In genomic region chr17:8324132-8324531, GRCh38 we compare ENCODE assay signal across 21 cellular contexts. TPM values are rescaled to one million over a fixed set of nuclear protein-coding genes. Genes with fewer than 3 reads are reported as not detected.
"Had no signal": no experiment of that assay in that cellular context is flagged by ENCODE, and none has a peak within 500 bp of the region (broad histone marks: within the 10 kb centered on the region; RNA-seq: fewer than 3 reads in every experiment).

No MANE protein-coding gene starts in this region.

- H3K36me3 Mint-ChIP-seq: activated naive CD4-positive, alpha-beta T cell treated with anti-CD3 and anti-CD28 coated beads, Interleukin-2, amount 10 ng/mL, durations not matched to agents 7 days and 5 days; natural killer cell treated with Interleukin-12 subunit alpha and Interleukin-12 subunit beta and Interleukin-15 and Interleukin-18, amount 100 ng/mL, for 72 hours; T-cell had no signal

- H3K9me3 Mint-ChIP-seq: activated B cell treated with CpG ODN at 0.5 μM for 24 hours; activated naive CD4-positive, alpha-beta T cell treated with anti-CD3 and anti-CD28 coated beads, Interleukin-2, amount 10 ng/mL, durations not matched to agents 7 days and 5 days; activated naive CD8-positive, alpha-beta T cell treated with anti-CD3 and anti-CD28 coated beads, Interleukin-2, amount 50 U/mL, for 24 hours; natural killer cell treated with Interleukin-12 subunit alpha and Interleukin-12 subunit beta and Interleukin-15 and Interleukin-18, amount 100 ng/mL, for 72 hours; stimulated activated effector memory CD8-positive, alpha-beta T cell treated with anti-CD3 and anti-CD28 coated beads, Interleukin-12 subunit alpha, Interleukin-12 subunit beta, amount 100 ng/mL, for 72 hours; T-cell had no signal

- DNase-seq: activated B cell treated with CpG ODN at 0.5 μM for 24 hours; activated CD4-positive, alpha-beta T cell treated with anti-CD3 and anti-CD28 coated beads for 48 hours; activated CD8-positive, alpha-beta T cell treated with anti-CD3 and anti-CD28 coated beads, Interleukin-2, amount 10 ng/mL, durations not matched to agents 7 days and 5 days; activated effector memory CD4-positive, alpha-beta T cell treated with Interleukin-2 at 50 U/mL for 16 hours; activated naive CD4-positive, alpha-beta T cell treated with anti-CD3 and anti-CD28 coated beads, Interleukin-2, amount 10 ng/mL, durations not matched to agents 7 days and 5 days; activated naive CD8-positive, alpha-beta T cell treated with anti-CD3 and anti-CD28 coated beads, Interleukin-2, amount 50 U/mL, for 24 hours; activated T-cell treated with anti-CD3 and anti-CD28 coated beads, Interleukin-2, amount 50 U/mL, for 48 hours; aorta; cerebellar nuclear complex; gastrocnemius medialis; head of caudate nucleus; kidney; sigmoid colon; stimulated activated CD4-positive, alpha-beta T cell treated with anti-CD3 and anti-CD28 coated beads, Interleukin-4, amount 100 ng/mL, for 24 hours; T-cell; upper lobe of left lung had no signal

- H3K4me3 Mint-ChIP-seq: activated B cell treated with CpG ODN at 0.5 μM for 24 hours; activated CD8-positive, alpha-beta T cell treated with anti-CD3 and anti-CD28 coated beads, Interleukin-2, amount 10 ng/mL, durations not matched to agents 7 days and 5 days; activated naive CD4-positive, alpha-beta T cell treated with anti-CD3 and anti-CD28 coated beads, Interleukin-2, amount 10 ng/mL, durations not matched to agents 7 days and 5 days; activated naive CD8-positive, alpha-beta T cell treated with anti-CD3 and anti-CD28 coated beads, Interleukin-2, amount 50 U/mL, for 24 hours; natural killer cell treated with Interleukin-12 subunit alpha and Interleukin-12 subunit beta and Interleukin-15 and Interleukin-18, amount 100 ng/mL, for 72 hours; stimulated activated effector memory CD8-positive, alpha-beta T cell treated with anti-CD3 and anti-CD28 coated beads, Interleukin-12 subunit alpha, Interleukin-12 subunit beta, amount 100 ng/mL, for 72 hours; T-cell had no signal

- H3K27ac Mint-ChIP-seq: activated B cell treated with CpG ODN at 0.5 μM for 24 hours; activated CD8-positive, alpha-beta T cell treated with anti-CD3 and anti-CD28 coated beads, Interleukin-2, amount 10 ng/mL, durations not matched to agents 7 days and 5 days; activated naive CD4-positive, alpha-beta T cell treated with anti-CD3 and anti-CD28 coated beads, Interleukin-2, amount 10 ng/mL, durations not matched to agents 7 days and 5 days; activated naive CD8-positive, alpha-beta T cell treated with anti-CD3 and anti-CD28 coated beads, Interleukin-2, amount 50 U/mL, for 24 hours; natural killer cell treated with Interleukin-12 subunit alpha and Interleukin-12 subunit beta and Interleukin-15 and Interleukin-18, amount 100 ng/mL, for 72 hours; stimulated activated effector memory CD8-positive, alpha-beta T cell treated with anti-CD3 and anti-CD28 coated beads, Interleukin-12 subunit alpha, Interleukin-12 subunit beta, amount 100 ng/mL, for 72 hours had no signal

- H3K27ac ChIP-seq: sigmoid colon, thoracic aorta had no signal

RNA-seq across cellular contexts. Expression of gene ARHGEF15, which starts 14.1 kb away (rescaled TPM):
- total RNA-seq: activated B cell treated with CpG ODN at 0.5 μM for 24 hours; activated CD8-positive, alpha-beta T cell treated with anti-CD3 and anti-CD28 coated beads, Interleukin-2, amount 10 ng/mL, durations not matched to agents 7 days and 5 days; natural killer cell treated with Interleukin-12 subunit alpha and Interleukin-12 subunit beta and Interleukin-15 and Interleukin-18, amount 100 ng/mL, for 72 hours had no signal

RNA-seq across cellular contexts. Expression of gene ODF4, which starts 15.5 kb away (rescaled TPM):
- total RNA-seq: activated B cell treated with CpG ODN at 0.5 μM for 24 hours; activated CD8-positive, alpha-beta T cell treated with anti-CD3 and anti-CD28 coated beads, Interleukin-2, amount 10 ng/mL, durations not matched to agents 7 days and 5 days; aorta; gastrocnemius medialis; kidney; left lobe of liver; lung; natural killer cell treated with Interleukin-12 subunit alpha and Interleukin-12 subunit beta and Interleukin-15 and Interleukin-18, amount 100 ng/mL, for 72 hours; sigmoid colon; T-cell; thoracic aorta; upper lobe of left lung had no signal
- polyA plus RNA-seq: aorta, lung, sigmoid colon had no signal
